8 cellular contexts compared by ENCODE assay signal in the genomic region with DNA sequence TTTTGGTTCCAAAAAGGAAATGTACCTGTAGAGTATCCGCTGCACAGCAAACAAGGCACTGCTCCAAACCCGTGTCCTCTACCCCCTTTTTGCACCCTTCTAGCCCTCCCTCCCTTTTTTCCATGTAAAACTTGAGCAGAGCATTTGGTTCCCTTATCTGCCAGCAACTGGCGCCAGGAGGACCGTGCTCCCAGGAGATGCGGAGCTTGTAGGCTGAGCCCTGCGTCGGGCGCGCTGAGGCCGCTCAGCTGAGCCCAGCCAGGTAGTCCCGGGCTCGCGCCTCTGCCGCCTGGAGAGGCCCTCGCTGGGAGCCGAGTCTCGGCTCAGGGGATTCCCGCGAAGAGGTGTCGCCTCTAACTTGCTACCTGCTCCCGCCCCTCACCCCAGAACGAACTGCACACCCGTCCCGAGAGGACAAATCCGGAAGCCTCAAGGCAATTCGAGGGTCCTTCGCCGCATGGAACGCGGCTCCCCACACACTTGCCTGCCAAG. TPM values are rescaled to one million over a fixed set of nuclear protein-coding genes. Genes with fewer than 3 reads are reported as not detected.
DNase-seq lines count a peak whose midpoint lies in the region; ATAC-seq and TF ChIP-seq lines count a peak whose summit lies in the region.

No MANE protein-coding gene starts in this region.

- ATAC-seq in GM21381 (IDR thresholded peaks at IDR 0.05; ENCODE audit: unreplicated experiment) (peak; percentile 54), aorta (ENCODE audit: low FRiP score) (peak; percentile 86)

- WGBS in aorta, 2 donors, result 0% methylated on average over 30 of the region's 30 CpGs

- DNase-seq in DMS53 treated with DMSO at 0.1 percent for 48 hours (lab: John Stamatoyannopoulos, UW; ENCODE audit: unreplicated experiment) (peak; percentile 26), HT-29 (ENCODE audit: low spot score) (peak; percentile 78), SK-N-MC (ENCODE audit: low read depth, low spot score) (no peak), left ventricle myocardium inferior (peak; percentile 73), putamen (ENCODE audit: low spot score) (peak; percentile 54), aorta (peak; percentile 75 to 85)
- DNase-seq in activated naive CD8-positive, alpha-beta T cell treated with anti-CD3 and anti-CD28 coated beads, Interleukin-2, amount 50 U/mL, for 16 hours (ENCODE audit: low read depth, low spot score), result peak; percentile 57

- H3K27ac ChIP-seq in SK-N-MC, result peak overlapping the region; percentile 55
- H3K27ac ChIP-seq in left ventricle myocardium inferior (replicated peaks), result peak overlapping the region; percentile 97
- H3K27ac ChIP-seq in aorta (ENCODE audit: low read depth in 1 of 2, low read length in 2 of 2), result peak overlapping the region; percentile 89 to 94

- intact Hi-C loops in left ventricle myocardium inferior (cut with micrococcal nuclease), result no loop called here
- intact Hi-C loops in aorta (cut with DNase I), result loop anchor here in 1 of 2 donors (5.0 to 10.0 kb wide), 2 partner anchors 81 to 331 kb away; a partner anchor contains a TSS

- H3K27me3 ChIP-seq in left ventricle myocardium inferior (ENCODE audit: low read depth) (no peaks in the 10 kb centered on the region), aorta (ENCODE audit: control insufficient read depth in 1 of 2, insufficient read depth in 2 of 2, low read length in 1 of 2) (no peaks in the 10 kb centered on the region)

- H3K9me3 ChIP-seq in SK-N-MC (ENCODE audit: low read depth, low read length) (no peaks in the 10 kb centered on the region), left ventricle myocardium inferior (replicated peaks) (no peaks in the 10 kb centered on the region), aorta (ENCODE audit: control insufficient read depth, low read length) (no peaks in the 10 kb centered on the region)

- TF ChIP-seq CTCF in left ventricle myocardium inferior (IDR thresholded peaks at IDR 0.05; ENCODE audit: borderline replicate concordance), result no peak

- H3K36me3 ChIP-seq in SK-N-MC (ENCODE audit: insufficient read depth, low read length), result peaks cover 23% of the 10 kb centered on the region
- no peaks in the 10 kb centered on the region for H3K36me3 ChIP-seq in left ventricle myocardium inferior
- H3K36me3 ChIP-seq in aorta (ENCODE audit: control insufficient read depth in 1 of 2, insufficient read depth in 2 of 2, low read length in 1 of 2), result no peaks in the 10 kb centered on the region

- H3K4me1 ChIP-seq in left ventricle myocardium inferior (peaks cover 61% of the 10 kb centered on the region), aorta (ENCODE audit: control insufficient read depth in 1 of 2, insufficient read depth in 2 of 2, low read length in 2 of 2) (no peaks in the 10 kb centered on the region)

- H3K4me3 ChIP-seq in SK-N-MC, result peak overlapping the region; percentile 93
- peak overlapping the region; percentile 92 for H3K4me3 ChIP-seq in left ventricle myocardium inferior
- peak overlapping the region; percentile 80 to 85 for H3K4me3 ChIP-seq in aorta (ENCODE audit: low read length in 2 of 2)

- H3K9ac ChIP-seq in SK-N-MC (ENCODE audit: insufficient read length), result peak overlapping the region; percentile 95

RNA-seq across cellular contexts. Expression of a gene that starts 0.6 kb away (rescaled TPM):
- 12.9 and 17.1 TPM in 2 replicates for total RNA-seq in HT-29 (2014; rRNA removed; shearing (Covaris generic))
- 32.2 TPM for total RNA-seq in left ventricle myocardium inferior
- total RNA-seq in aorta, result 10 to 100 TPM; 41.0 to 57.1 TPM
- 10 to 100 TPM; 11.4 to 20.5 TPM for polyA plus RNA-seq in aorta
